1 cellular context compared by ENCODE assay signal in the genomic region with DNA sequence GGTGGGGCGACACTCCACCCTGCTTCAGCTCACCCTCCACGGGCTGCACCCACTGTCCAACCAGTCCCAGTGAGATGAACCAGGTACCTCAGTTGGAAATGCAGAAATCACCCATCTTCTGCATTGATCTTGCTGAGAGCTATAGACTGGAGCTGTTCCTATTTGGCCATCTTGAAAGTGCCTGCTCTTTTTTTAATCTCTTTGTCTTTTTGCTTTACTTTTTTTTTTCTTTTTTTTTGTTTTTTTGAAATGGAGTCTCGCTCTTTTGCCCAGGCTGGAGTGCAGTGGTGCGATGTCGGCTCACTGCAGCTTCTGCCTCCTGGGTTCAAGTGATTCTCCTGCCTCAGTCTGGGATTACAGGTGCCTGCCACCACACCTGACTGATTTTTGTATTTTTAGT.
TF ChIP-seq lines count a peak whose summit lies in the region.

No MANE protein-coding gene starts in this region.

TF ChIP-seq in HEK293, 187 proteins besides CTCF, POLR2A, EP300 and RAD21:
- 0 out of 2 replicates have a peak, but pooled peaks have one; percentile 13 for TF ChIP-seq YY1 (tag by site-specific recombination; IDR thresholded peaks at IDR 0.05)
- TF ChIP-seq, protein P1, sequence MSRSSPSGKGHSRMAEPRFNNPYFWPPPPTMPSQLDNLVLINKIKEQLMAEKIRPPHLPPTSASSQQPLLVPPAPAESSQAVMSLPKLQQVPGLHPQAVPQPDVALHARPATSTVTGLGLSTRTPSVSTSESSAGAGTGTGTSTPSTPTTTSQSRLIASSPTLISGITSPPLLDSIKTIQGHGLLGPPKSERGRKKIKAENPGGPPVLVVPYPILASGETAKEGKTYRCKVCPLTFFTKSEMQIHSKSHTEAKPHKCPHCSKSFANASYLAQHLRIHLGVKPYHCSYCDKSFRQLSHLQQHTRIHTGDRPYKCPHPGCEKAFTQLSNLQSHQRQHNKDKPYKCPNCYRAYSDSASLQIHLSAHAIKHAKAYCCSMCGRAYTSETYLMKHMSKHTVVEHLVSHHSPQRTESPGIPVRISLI (tag by site-specific recombination; IDR thresholded peaks at IDR 0.05), result peak; percentile 94
- TF ChIP-seq ZNF335 (tag by site-specific recombination; conservative IDR thresholded peaks at IDR 0.05), result 0 out of 2 replicates have a peak, but pooled peaks have one; percentile 16
- peak; percentile 63 for TF ChIP-seq ZBTB17 (tag by site-specific recombination; IDR thresholded peaks at IDR 0.05)
TF ChIP-seq in HEK293: peak in this region for 4; not testable (repeated sequence) for 183.
